ENCODE assay signal across 22 cellular contexts in the genomic region with DNA sequence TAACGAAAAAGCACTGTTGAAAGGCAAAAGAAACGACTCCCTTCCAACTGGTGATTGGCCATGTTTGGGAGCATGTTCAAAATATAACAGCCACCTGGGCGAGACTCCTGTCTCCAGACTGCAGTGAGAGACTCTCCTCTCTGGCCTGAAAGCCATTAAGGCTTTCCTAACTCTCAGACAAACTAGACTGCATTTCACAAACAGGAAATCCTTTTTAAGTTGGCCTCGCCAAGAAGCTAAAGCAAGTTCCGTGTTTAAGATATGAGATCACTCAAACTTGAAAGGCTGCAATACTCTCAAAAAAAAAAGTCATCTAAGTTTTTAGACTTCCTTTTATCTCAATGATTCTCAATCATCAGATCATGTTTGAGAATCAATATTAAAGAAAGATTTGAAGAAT.
DNase-seq lines count a peak whose midpoint lies in the region; ATAC-seq, FAIRE-seq and TF ChIP-seq lines count a peak whose summit lies in the region.
"Had no signal": no experiment of that assay in that cellular context is flagged by ENCODE, and none has a peak within 500 bp of the region (broad histone marks: within the 10 kb centered on the region; RNA-seq: fewer than 3 reads in every experiment).

No MANE protein-coding gene starts in this region.

- DNase-seq in H9 (no peak), NCI-H226 (peak; percentile 51), bronchial epithelial cell (ENCODE audit: low read depth) (peak; percentile 59), pons (ENCODE audit: low spot score) (peak; percentile 42), GOT3 (lab: John Stamatoyannopoulos, UW) (no peak)
- DNase-seq in effector memory CD8-positive, alpha-beta T cell = no peak
- DNase-seq: activated CD4-positive, CD25-positive, alpha-beta regulatory T cell treated with anti-CD3 and anti-CD28 coated beads, Interleukin-2, amount 50 U/mL, for 72 hours; activated naive CD8-positive, alpha-beta T cell treated with anti-CD3 and anti-CD28 coated beads for 36 hours; BE2C; left colon; NCI-H1436; NCI-H69; PC-9; SJCRH30 had no signal

- no peaks in the 10 kb centered on the region for H3K9me3 ChIP-seq in H9 (ENCODE audit: control insufficient read depth, low read depth, low read length)
- H3K9me3 ChIP-seq: BE2C, prostate gland, SJCRH30, tibial nerve had no signal

- no peak overlapping the region for H4K8ac ChIP-seq in H9 (replicated peaks; ENCODE audit: insufficient read length, low read depth, low read length)

- H2BK20ac ChIP-seq in H9 (ENCODE audit: low read depth, low read length, poor library complexity, severe bottlenecking) = no peak overlapping the region

- no peak for FAIRE-seq in bronchial epithelial cell (lab: Jason Lieb, UNC)
- FAIRE-seq: endometrium, GM12891 had no signal

- no peaks in the 10 kb centered on the region for H3K79me2 ChIP-seq in H9 (ENCODE audit: insufficient read depth, low read length)

- no peak overlapping the region for H2BK15ac ChIP-seq in H9 (ENCODE audit: low read depth, low read length)

- no peaks in the 10 kb centered on the region for H3K36me3 ChIP-seq in bronchial epithelial cell (ENCODE audit: control insufficient read depth, insufficient read depth, low read length)
- H3K36me3 ChIP-seq: BE2C, prostate gland, SJCRH30, tibial nerve had no signal

- H3T11ph ChIP-seq in H9 (ENCODE audit: low read length) = no peak overlapping the region

- H2BK120ac ChIP-seq in H9 (ENCODE audit: low read depth, low read length, poor library complexity, severe bottlenecking) = no peak overlapping the region

- H3K36me3 Mint-ChIP-seq in H9 (ENCODE audit: insufficient read depth in 1 of 3, low read depth in 3 of 3) = no peaks in the 10 kb centered on the region
- H3K36me3 Mint-ChIP-seq in effector memory CD8-positive, alpha-beta T cell (ENCODE audit: insufficient read depth) = no peaks in the 10 kb centered on the region
- H3K36me3 Mint-ChIP-seq: activated naive CD8-positive, alpha-beta T cell treated with anti-CD3 and anti-CD28 coated beads for 36 hours had no signal

- H3K9me3 Mint-ChIP-seq in H9 = no peaks in the 10 kb centered on the region
- peaks cover 0 to 7% of the 10 kb centered on the region in 2 donors for H3K9me3 Mint-ChIP-seq in effector memory CD8-positive, alpha-beta T cell
- H3K9me3 Mint-ChIP-seq: stimulated activated naive CD8-positive, alpha-beta T cell treated with anti-CD3 and anti-CD28 coated beads, Interleukin-15, Interleukin-2, amounts not matched to agents 100 ng/mL and 50 ng/mL, for 24 hours had no signal

- peak overlapping the region; percentile 50 for H2AK5ac ChIP-seq in H9 (ENCODE audit: insufficient read length, low read length)

- H2BK12ac ChIP-seq in H9 (ENCODE audit: insufficient read length, low read depth, low read length) = no peak overlapping the region

- H3K4ac ChIP-seq in H9 (ENCODE audit: low read depth, low read length) = no peak overlapping the region

- no peaks in the 10 kb centered on the region for H3K23me2 ChIP-seq in H9 (ENCODE audit: insufficient read length, low read depth, low read length, poor library complexity, severe bottlenecking)

- H3K27me3 Mint-ChIP-seq in H9 (ENCODE audit: low read depth) = no peaks in the 10 kb centered on the region
- no peaks in the 10 kb centered on the region for H3K27me3 Mint-ChIP-seq in effector memory CD8-positive, alpha-beta T cell
- H3K27me3 Mint-ChIP-seq: activated naive CD8-positive, alpha-beta T cell treated with anti-CD3 and anti-CD28 coated beads for 36 hours; stimulated activated naive CD8-positive, alpha-beta T cell treated with anti-CD3 and anti-CD28 coated beads, Interleukin-15, Interleukin-2, amounts not matched to agents 100 ng/mL and 50 ng/mL, for 24 hours had no signal

- H3K14ac ChIP-seq in H9 (ENCODE audit: insufficient read depth, low read length) = no peak overlapping the region

- H3K4me1 Mint-ChIP-seq in H9 = 0 out of 4 replicates have a peak, but pooled peaks cover 0 to 2% of the 10 kb centered on the region in 2 experiments
- H3K4me1 Mint-ChIP-seq in effector memory CD8-positive, alpha-beta T cell (ENCODE audit: low read depth in 2 of 2) = no peaks in the 10 kb centered on the region
- H3K4me1 Mint-ChIP-seq: activated naive CD8-positive, alpha-beta T cell treated with anti-CD3 and anti-CD28 coated beads for 36 hours had no signal

- H2AFZ ChIP-seq in H9 (ENCODE audit: low read length) = no peak overlapping the region
- H2AFZ ChIP-seq: PC-9 had no signal

- H3K27me3 ChIP-seq in H9 (ENCODE audit: insufficient read depth, low read length) (no peaks in the 10 kb centered on the region), bronchial epithelial cell (ENCODE audit: control insufficient read depth, insufficient read depth, low read length) (no peaks in the 10 kb centered on the region)
- H3K27me3 ChIP-seq: BE2C, SJCRH30, tibial nerve had no signal

- H3K56ac ChIP-seq in H9 (ENCODE audit: insufficient read length, low read depth, low read length) = no peak overlapping the region

- H3K18ac ChIP-seq in H9 (ENCODE audit: insufficient read length, low read depth, low read length) = no peak overlapping the region

- H3K9ac ChIP-seq in H9 (ENCODE audit: extremely low read depth, insufficient read length, low read length) = no peak overlapping the region
- H3K9ac ChIP-seq: KMS-11 had no signal

- no peak overlapping the region for H2BK5ac ChIP-seq in H9 (ENCODE audit: insufficient read length, low read length)

- no peak overlapping the region for H3K27ac ChIP-seq in H9 (ENCODE audit: insufficient read length, low read depth, low read length)
- H3K27ac ChIP-seq: KMS-11, PC-9, prostate gland, SJCRH30, tibial nerve had no signal

- H3K4me3 Mint-ChIP-seq in H9 = no peak overlapping the region
- no peak overlapping the region for H3K4me3 Mint-ChIP-seq in effector memory CD8-positive, alpha-beta T cell
- H3K4me3 Mint-ChIP-seq: activated naive CD8-positive, alpha-beta T cell treated with anti-CD3 and anti-CD28 coated beads for 36 hours; activated T-helper 1 cell treated with anti-CD3 and anti-CD28 coated beads, Interleukin-12 subunit alpha, Interleukin-12 subunit beta, Interleukin-2, Interleukin-4 antibody, amounts not matched to agents 30 ng/mL and 10 ng/mL and 1 ng/mL, durations not matched to agents 14 hours and 24 hours and 36 hours; stimulated activated naive CD8-positive, alpha-beta T cell treated with anti-CD3 and anti-CD28 coated beads, Interleukin-15, Interleukin-2, amounts not matched to agents 100 ng/mL and 50 ng/mL, for 24 hours had no signal

- no peak for ATAC-seq in effector memory CD8-positive, alpha-beta T cell (replicated peaks)
- ATAC-seq in GM21390 (IDR thresholded peaks at IDR 0.05; ENCODE audit: unreplicated experiment) = no peak
- ATAC-seq: left colon had no signal

- no peaks in the 10 kb centered on the region for H3K4me1 ChIP-seq in H9 (ENCODE audit: insufficient read depth, low read length)
- H3K4me1 ChIP-seq: BE2C, prostate gland, SJCRH30, tibial nerve had no signal

- H4K20me1 ChIP-seq in H9 (ENCODE audit: control insufficient read depth, insufficient read depth, insufficient read length) = no peaks in the 10 kb centered on the region

- no peak overlapping the region for H3K4me2 ChIP-seq in H9 (ENCODE audit: insufficient read depth, insufficient read length, low read length)
- H3K4me2 ChIP-seq: KMS-11, PC-9 had no signal

- H4K5ac ChIP-seq in H9 (ENCODE audit: insufficient read length, low read depth, low read length) = no peak overlapping the region

- WGBS in H9 (ENCODE audit: extremely low coverage, insufficient read length, low lambda C conversion rate) = no CpG with 5 or more reads among the region's 5 CpGs

- TF ChIP-seq CTCF in H9 (conservative IDR thresholded peaks at IDR 0.05) (no peak), bronchial epithelial cell (IDR thresholded peaks at IDR 0.05; ENCODE audit: insufficient read depth, low read length, severe bottlenecking) (no peak)

- H3K23ac ChIP-seq in H9 (ENCODE audit: insufficient read length, low read depth, low read length) = no peak overlapping the region

- H3K27ac Mint-ChIP-seq in H9 = no peak overlapping the region
- no peak overlapping the region for H3K27ac Mint-ChIP-seq in effector memory CD8-positive, alpha-beta T cell
- H3K27ac Mint-ChIP-seq: activated naive CD8-positive, alpha-beta T cell treated with anti-CD3 and anti-CD28 coated beads for 36 hours; activated T-helper 1 cell treated with anti-CD3 and anti-CD28 coated beads, Interleukin-12 subunit alpha, Interleukin-12 subunit beta, Interleukin-2, Interleukin-4 antibody, amounts not matched to agents 30 ng/mL and 10 ng/mL and 1 ng/mL, durations not matched to agents 14 hours and 24 hours and 36 hours; stimulated activated naive CD8-positive, alpha-beta T cell treated with anti-CD3 and anti-CD28 coated beads, Interleukin-15, Interleukin-2, amounts not matched to agents 100 ng/mL and 50 ng/mL, for 24 hours had no signal

- no peak overlapping the region for H3K4me3 ChIP-seq in bronchial epithelial cell (ENCODE audit: low read depth, low read length)
- H3K4me3 ChIP-seq: PC-9, prostate gland, SJCRH30, tibial nerve had no signal

- H4K91ac ChIP-seq in H9 (ENCODE audit: insufficient read length, low read depth, low read length) = no peak overlapping the region

- H3K79me1 ChIP-seq in H9 (ENCODE audit: insufficient read depth, low read depth, low read length, poor library complexity, severe bottlenecking) = no peaks in the 10 kb centered on the region

Comparison
In these comparisons a context has a peak if more than half of its experiments do, and no peak if none do; other contexts are left out.
1. DNase-seq: peak in NCI-H226 (single experiment), bronchial epithelial cell (single experiment) and pons (single experiment); none in H9 (single experiment), effector memory CD8-positive, alpha-beta T cell (0 of 3) and GOT3 (single experiment).